Comparison of ENCODE assay signal across 8 cellular contexts in genomic region chr1:244651956-244652698, GRCh38. TPM values are rescaled to one million over a fixed set of nuclear protein-coding genes. Genes with fewer than 3 reads are reported as not detected.
DNase-seq lines count a peak whose midpoint lies in the region; ATAC-seq and TF ChIP-seq lines count a peak whose summit lies in the region.

No MANE protein-coding gene starts in this region.

- H3F3A ChIP-seq in DOHH2 (ENCODE audit: control insufficient read depth, insufficient read depth), result no peaks in the 10 kb centered on the region

- peaks cover 13% of the 10 kb centered on the region for H3K4me1 Mint-ChIP-seq in progenitor cell of endocrine pancreas (ENCODE audit: low read depth)

- H3K9me2 ChIP-seq in DOHH2 (replicated peaks; ENCODE audit: control insufficient read depth, low read length), result no peaks in the 10 kb centered on the region

- H3K4me2 ChIP-seq in DOHH2 (ENCODE audit: low read length), result peak overlapping the region; percentile 79
- H3K4me2 ChIP-seq in fibroblast of lung (ENCODE audit: extremely low read depth, insufficient read depth, low read length), result peak overlapping the region; percentile 99

- peaks cover 11% of the 10 kb centered on the region for H3K27me3 Mint-ChIP-seq in progenitor cell of endocrine pancreas

- H3K9me3 Mint-ChIP-seq in progenitor cell of endocrine pancreas (ENCODE audit: low read depth), result no peaks in the 10 kb centered on the region

- H4K20me1 ChIP-seq in DOHH2 (ENCODE audit: control insufficient read depth, insufficient read depth, low read depth, low read length) (peaks cover 8% of the 10 kb centered on the region; the same call in 1 of the 2 replicates), fibroblast of lung (ENCODE audit: control insufficient read depth, extremely low read depth, insufficient read depth, low read length) (no peaks in the 10 kb centered on the region)

- H3K27me3 ChIP-seq in DOHH2 (ENCODE audit: control insufficient read depth, low read length) (no peaks in the 10 kb centered on the region), Peyer's patch (no peaks in the 10 kb centered on the region), fibroblast of lung (ENCODE audit: control insufficient read depth, insufficient read depth, low read length) (no peaks in the 10 kb centered on the region)

- H3K4me3 ChIP-seq in DOHH2 (ENCODE audit: low read length) (peak overlapping the region; percentile 82), Peyer's patch (peak overlapping the region; percentile 55 to 90 (median 80)), fibroblast of lung (replicated peaks in 1 of 4; ENCODE audit: control extremely low read depth in 1 of 4, insufficient read depth in 1 of 4, low read depth in 3 of 4, low read length in 4 of 4) (peak overlapping the region; percentile 63 to 83 (median 66))

- no peak for ATAC-seq in HG02610 (IDR thresholded peaks at IDR 0.05; ENCODE audit: unreplicated experiment)

- H3K4me1 ChIP-seq in DOHH2 (ENCODE audit: control insufficient read depth, low read length) (peaks cover 35% of the 10 kb centered on the region), Peyer's patch (peaks cover 0 to 18% (median 4%) of the 10 kb centered on the region in 4 donors), fibroblast of lung (ENCODE audit: control insufficient read depth, extremely low read depth, insufficient read depth, low read length) (peaks cover 4% of the 10 kb centered on the region)

- peak overlapping the region; percentile 84 for H3K27ac Mint-ChIP-seq in progenitor cell of endocrine pancreas

- H3K27ac ChIP-seq in DOHH2 (ENCODE audit: low read depth, low read length), result peak overlapping the region; percentile 17; the same call in 1 of the 2 replicates
- H3K27ac ChIP-seq in Peyer's patch, result peak overlapping the region; percentile 90 to 98 (median 95)
- H3K27ac ChIP-seq in fibroblast of lung (ENCODE audit: insufficient read depth, low read length), result no peak overlapping the region

- peak overlapping the region; percentile 99 for H2AFZ ChIP-seq in fibroblast of lung (ENCODE audit: low read length)

- no peak overlapping the region for H3K9ac ChIP-seq in fibroblast of lung (ENCODE audit: insufficient read depth, low read length)

- H3K36me3 Mint-ChIP-seq in progenitor cell of endocrine pancreas (ENCODE audit: insufficient read depth), result peaks cover 1% of the 10 kb centered on the region

- H3K36me3 ChIP-seq in DOHH2 (ENCODE audit: control insufficient read depth, low read length), result peaks cover 37% of the 10 kb centered on the region
- H3K36me3 ChIP-seq in Peyer's patch, result no peaks in the 10 kb centered on the region
- H3K36me3 ChIP-seq in fibroblast of lung (ENCODE audit: control insufficient read depth, insufficient read depth, low read length), result no peaks in the 10 kb centered on the region

- TF ChIP-seq CTCF in DOHH2 (IDR thresholded peaks at IDR 0.05; ENCODE audit: low read depth, low read length, poor library complexity, severe bottlenecking), result no peak
- peak in 1 of 6 experiments; percentile 2 for TF ChIP-seq CTCF in Peyer's patch (IDR thresholded peaks at IDR 0.05)
- TF ChIP-seq CTCF in fibroblast of lung (conservative IDR thresholded peaks at IDR 0.05 in 1 of 2, IDR thresholded peaks at IDR 0.05 in 1 of 2; ENCODE audit: low read depth in 1 of 2, low read length in 2 of 2), result no peak
- no peak for TF ChIP-seq CTCF in progenitor cell of endocrine pancreas (IDR thresholded peaks at IDR 0.05; ENCODE audit: unreplicated experiment)

- H3K79me2 ChIP-seq in DOHH2 (ENCODE audit: control insufficient read depth, low read length) (peaks cover 41% of the 10 kb centered on the region), fibroblast of lung (ENCODE audit: control insufficient read depth, insufficient read depth, low read length) (peaks cover 32% of the 10 kb centered on the region)

- H3K4me3 Mint-ChIP-seq in progenitor cell of endocrine pancreas (ENCODE audit: low read depth), result peak overlapping the region; percentile 81

- no peak for DNase-seq in Peyer's patch
- peak; percentile 33 to 47 for DNase-seq in fibroblast of lung (ENCODE audit: low read depth in 2 of 2)
- no peak for DNase-seq in progenitor cell of endocrine pancreas (ENCODE audit: low spot score, unreplicated experiment)
- DNase-seq in NCI-H446 (lab: John Stamatoyannopoulos, UW), result no peak
- DNase-seq in mucosa of gallbladder (ENCODE audit: low spot score), result no peak
- DNase-seq in cerebellar nuclear complex (lab: John Stamatoyannopoulos, UW), result no peak

- H3K9me3 ChIP-seq in DOHH2 (ENCODE audit: control insufficient read depth, insufficient read depth, low read length) (no peaks in the 10 kb centered on the region), Peyer's patch (no peaks in the 10 kb centered on the region), fibroblast of lung (ENCODE audit: control insufficient read depth, insufficient read depth, low read depth, low read length) (no peaks in the 10 kb centered on the region)

- TF ChIP-seq POLR2A in Peyer's patch (IDR thresholded peaks at IDR 0.05), result no peak

RNA-seq across cellular contexts. Expression of gene DESI2, which starts 0.8 kb away (rescaled TPM):
- 10 to 100 TPM; 19.8 to 41.0 (median 25.7) TPM for total RNA-seq in Peyer's patch
- total RNA-seq in fibroblast of lung, result 47.2 and 49.3 TPM in 2 replicates
- polyA plus RNA-seq in fibroblast of lung, result 38.8 and 40.2 TPM in 2 replicates
- 26.5 and 28.5 TPM in 2 replicates for polyA plus RNA-seq in fibroblast of lung (2012)
- polyA minus RNA-seq in fibroblast of lung (ENCODE audit: low replicate concordance), result 14.1 and 19.5 TPM in 2 replicates
- 32.7 and 33.0 TPM in 2 replicates for total RNA-seq in progenitor cell of endocrine pancreas
- total RNA-seq in mucosa of gallbladder, result 20.1 TPM

Comparison
In these comparisons a context has a peak if more than half of its experiments do, and no peak if none do; other contexts are left out.
1. DNase-seq: peak in fibroblast of lung (2 of 2); none in Peyer's patch (0 of 3), progenitor cell of endocrine pancreas (single experiment), NCI-H446 (0 of 2), mucosa of gallbladder (single experiment) and cerebellar nuclear complex (0 of 2).
2. Peak in every context shown above with its lines, with median percentiles within 50 percentile points of each other: H3K4me3 ChIP-seq.